Comparison of ENCODE assay signal across 1 cellular context in the genomic region with DNA sequence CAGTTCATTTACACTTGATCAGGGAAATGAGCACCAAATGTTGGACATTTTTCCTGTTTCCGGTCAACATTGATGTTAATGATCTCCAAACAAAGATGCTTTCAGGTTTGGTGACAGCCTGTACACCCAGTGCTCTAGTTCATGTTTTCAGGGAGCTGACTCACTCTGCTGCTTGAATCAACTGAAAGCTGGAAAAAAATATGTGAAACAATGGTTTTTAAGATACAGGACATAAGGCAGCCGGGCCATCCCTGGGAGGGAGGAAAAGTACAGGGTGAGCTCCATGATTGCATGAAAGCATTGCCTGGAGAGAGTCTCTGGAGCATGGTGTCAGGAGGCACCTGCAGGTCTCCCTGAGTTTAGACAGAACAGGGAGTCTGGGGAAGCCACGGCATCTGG.
TF ChIP-seq lines count a peak whose summit lies in the region.

No MANE protein-coding gene starts in this region.

TF ChIP-seq in IMR-90, 13 proteins besides CTCF, POLR2A, EP300 and RAD21 (continued from another document):
- TF ChIP-seq USF2 (IDR thresholded peaks at IDR 0.05; ENCODE audit: low read depth, low read length) (no peak), MXI1 (IDR thresholded peaks at IDR 0.05; ENCODE audit: borderline replicate concordance, low read depth, low read length) (no peak), FOS (IDR thresholded peaks at IDR 0.05; ENCODE audit: low read depth, low read length) (no peak), NFE2L2 (IDR thresholded peaks at IDR 0.05; ENCODE audit: low read depth, low read length) (no peak), MAZ (IDR thresholded peaks at IDR 0.05; ENCODE audit: borderline replicate concordance, low read depth, low read length) (no peak), CEBPB (IDR thresholded peaks at IDR 0.05; ENCODE audit: low read depth, low read length) (no peak), MAFK (IDR thresholded peaks at IDR 0.05; ENCODE audit: low read depth, low read length) (no peak), RCOR1 (IDR thresholded peaks at IDR 0.05; ENCODE audit: insufficient replicate concordance, low read length) (no peak), BHLHE40 (IDR thresholded peaks at IDR 0.05; ENCODE audit: low read depth, low read length) (no peak), RFX5 (IDR thresholded peaks at IDR 0.05; ENCODE audit: low read depth, low read length) (no peak)
- TF ChIP-seq, protein P1, sequence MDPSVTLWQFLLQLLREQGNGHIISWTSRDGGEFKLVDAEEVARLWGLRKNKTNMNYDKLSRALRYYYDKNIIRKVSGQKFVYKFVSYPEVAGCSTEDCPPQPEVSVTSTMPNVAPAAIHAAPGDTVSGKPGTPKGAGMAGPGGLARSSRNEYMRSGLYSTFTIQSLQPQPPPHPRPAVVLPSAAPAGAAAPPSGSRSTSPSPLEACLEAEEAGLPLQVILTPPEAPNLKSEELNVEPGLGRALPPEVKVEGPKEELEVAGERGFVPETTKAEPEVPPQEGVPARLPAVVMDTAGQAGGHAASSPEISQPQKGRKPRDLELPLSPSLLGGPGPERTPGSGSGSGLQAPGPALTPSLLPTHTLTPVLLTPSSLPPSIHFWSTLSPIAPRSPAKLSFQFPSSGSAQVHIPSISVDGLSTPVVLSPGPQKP (IDR thresholded peaks at IDR 0.05; ENCODE audit: borderline replicate concordance, low read depth, low read length), result no peak
